In the genomic region with DNA sequence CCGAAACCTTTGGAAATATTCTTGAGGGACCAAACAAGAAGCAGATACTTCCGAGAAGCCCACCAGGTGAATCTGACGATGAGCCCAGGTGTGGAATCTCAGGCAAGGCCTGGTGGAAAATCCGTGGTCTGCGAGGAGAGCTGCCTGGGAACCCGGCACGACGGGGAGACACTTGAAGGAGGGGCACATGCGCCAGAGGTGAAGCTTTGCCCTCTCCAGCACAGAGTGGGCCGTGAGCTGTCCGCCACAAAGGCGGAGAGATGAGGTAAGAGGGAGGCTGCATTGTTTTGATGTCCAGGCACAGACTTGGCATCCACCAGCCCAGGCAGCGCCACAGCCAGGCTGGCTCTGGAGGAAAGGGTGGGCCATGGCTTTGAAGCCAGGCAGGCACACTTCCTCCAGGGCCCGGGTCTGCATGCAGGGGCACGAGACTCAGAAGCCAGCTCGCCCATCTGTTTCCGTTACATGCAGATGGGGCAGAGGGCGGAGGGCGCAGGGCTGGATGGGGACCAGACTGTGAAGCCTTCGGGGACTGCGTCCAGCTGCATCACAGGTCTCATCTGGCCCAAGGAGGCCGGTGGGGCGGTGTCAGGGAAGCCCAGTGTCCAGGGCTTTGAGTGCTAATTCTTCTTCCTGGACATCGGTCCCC, we compare ENCODE assay signal across 22 cellular contexts. TPM values are rescaled to one million over a fixed set of nuclear protein-coding genes. Genes with fewer than 3 reads are reported as not detected.
DNase-seq lines count a peak whose midpoint lies in the region; ATAC-seq, FAIRE-seq and TF ChIP-seq lines count a peak whose summit lies in the region.
"Had no signal": no experiment of that assay in that cellular context is flagged by ENCODE, and none has a peak within 500 bp of the region (broad histone marks: within the 10 kb centered on the region; RNA-seq: fewer than 3 reads in every experiment).

No MANE protein-coding gene starts in this region.

- peak overlapping the region; percentile 2 for H3K4me2 ChIP-seq in HepG2 (ENCODE audit: low read depth, low read length)
- H3K4me2 ChIP-seq: BLaER1 treated with 17β-estradiol and CSF1 and Interleukin-3, amounts not matched to agents 10 nM and 100 nM had no signal

- no TSS peak for BruUV-seq in HepG2 (replicated peaks; lab: Mats Ljungman, UMichigan)

- DNase-seq in Right ventricle myocardium inferior (ENCODE audit: missing footprints) (peak; percentile 59), right atrium auricular region (ENCODE audit: low spot score) (no peak), dermis blood vessel endothelial cell (peak; percentile 37), HepG2 (ENCODE audit: low spot score) (no peak), upper lobe of right lung (peak; percentile 53), NCI-H446 (lab: John Stamatoyannopoulos, UW) (no peak), left lung (no peak)
- DNase-seq: Caco-2; CD4-positive, alpha-beta memory T cell; DMS 273 treated with DMSO at 0.1 percent for 48 hours; DND-41; NCI-H1105; NCI-H146; NCI-H524 treated with DMSO at 0.1 percent for 48 hours; NCI-H82; OCI-M1 had no signal

- no peaks in the 10 kb centered on the region for H4K20me1 ChIP-seq in HepG2 (ENCODE audit: insufficient read depth, low read length)
- H4K20me1 ChIP-seq: BLaER1 treated with 17β-estradiol and CSF1 and Interleukin-3, amounts not matched to agents 10 nM and 100 nM had no signal

- WGBS in HepG2 (ENCODE audit: low lambda C conversion rate), result 51% methylated on average over 20 of the region's 24 CpGs

- no peaks in the 10 kb centered on the region for H3K79me2 ChIP-seq in HepG2 (ENCODE audit: insufficient read depth, low read length)

- no peak overlapping the region for H2AFZ ChIP-seq in HepG2 (ENCODE audit: low read length)

- no peak for TF ChIP-seq POLR2A in HepG2 (IDR thresholded peaks at IDR 0.05; ENCODE audit: insufficient read depth in 1 of 2, low read depth in 2 of 2, low read length in 2 of 2)

- TF ChIP-seq CTCF in right atrium auricular region (IDR thresholded peaks at IDR 0.05), result no peak
- no peak for TF ChIP-seq CTCF in HepG2 (CRISPR knock-in tag; IDR thresholded peaks at IDR 0.05)
- no peak for TF ChIP-seq CTCF in upper lobe of right lung (IDR thresholded peaks at IDR 0.05)
- TF ChIP-seq CTCF in left lung (IDR thresholded peaks at IDR 0.05), result no peak

- POLR2A ChIA-PET in HepG2 (lab: Yijun Ruan, JAX), result interaction anchor here (2.8 kb wide), 1 partner anchor 22 kb away, joined by 21 read pairs; no protein-coding TSS in a partner anchor

- TF ChIP-seq RAD21 in HepG2 (CRISPR knock-in tag; IDR thresholded peaks at IDR 0.05), result no peak

- intact Hi-C loops in Right ventricle myocardium inferior (cut with DNase I) (no loop called here), HepG2 (cut with micrococcal nuclease; ENCODE audit: unreplicated experiment) (no loop called here), upper lobe of right lung (cut with DNase I) (no loop called here), left lung (cut with DNase I) (no loop called here)

- no peak overlapping the region for H3K4me3 ChIP-seq in right atrium auricular region
- peak overlapping the region in 1 of 3 experiments; percentile 19; a peak in 1 of 6 replicates for H3K4me3 ChIP-seq in HepG2 (replicated peaks in 1 of 3; ENCODE audit: insufficient read depth in 1 of 3, low read depth in 2 of 3, low read length in 3 of 3)
- H3K4me3 ChIP-seq in upper lobe of right lung, result no peak overlapping the region
- H3K4me3 ChIP-seq in left lung, result no peak overlapping the region
- H3K4me3 ChIP-seq: BLaER1 treated with 17β-estradiol and CSF1 and Interleukin-3, amounts not matched to agents 10 nM and 100 nM had no signal

- H3K4me1 ChIP-seq in right atrium auricular region, result no peaks in the 10 kb centered on the region
- H3K4me1 ChIP-seq in HepG2 (ENCODE audit: insufficient read depth, low read length), result peaks cover 95% of the 10 kb centered on the region
- H3K4me1 ChIP-seq in upper lobe of right lung, result no peaks in the 10 kb centered on the region
- no peaks in the 10 kb centered on the region for H3K4me1 ChIP-seq in left lung

- TF ChIP-seq EP300 in HepG2 (IDR thresholded peaks at IDR 0.05; ENCODE audit: low read depth in 2 of 2, low read length in 2 of 2) (no peak), HepG2 (CRISPR knock-in tag; IDR thresholded peaks at IDR 0.05; ENCODE audit: borderline replicate concordance) (no peak)

- H3K36me3 ChIP-seq in right atrium auricular region (no peaks in the 10 kb centered on the region), HepG2 (replicated peaks in 1 of 2; ENCODE audit: control insufficient read depth in 1 of 2, insufficient read depth in 2 of 2, low read length in 2 of 2) (no peaks in the 10 kb centered on the region), upper lobe of right lung (no peaks in the 10 kb centered on the region), left lung (no peaks in the 10 kb centered on the region)
- H3K36me3 ChIP-seq: BLaER1 treated with 17β-estradiol and CSF1 and Interleukin-3, amounts not matched to agents 10 nM and 100 nM had no signal

- H3K27ac ChIP-seq in right atrium auricular region (no peak overlapping the region), HepG2 (ENCODE audit: extremely low read length, insufficient read depth, low read length) (no peak overlapping the region), upper lobe of right lung (no peak overlapping the region), left lung (no peak overlapping the region)
- H3K27ac ChIP-seq: BLaER1 treated with 17β-estradiol and CSF1 and Interleukin-3, amounts not matched to agents 10 nM and 100 nM had no signal

- ATAC-seq in Right ventricle myocardium inferior (no peak), HepG2 (no peak), upper lobe of right lung (peak; percentile 18), left lung (no peak)

- FAIRE-seq in HepG2 (lab: Jason Lieb, UNC), result no peak
- FAIRE-seq: GM12892, RCC 7860 had no signal

- in situ Hi-C loops in HepG2 (cut with HindIII; ENCODE audit: extremely low pct_ligation_motif_present, low pct_unique_long_range_greater_than_20kb), result no loop called here

- no peaks in the 10 kb centered on the region for H3K9me3 ChIP-seq in right atrium auricular region
- H3K9me3 ChIP-seq in HepG2 (ENCODE audit: low read length), result no peaks in the 10 kb centered on the region
- no peaks in the 10 kb centered on the region for H3K9me3 ChIP-seq in upper lobe of right lung
- no peaks in the 10 kb centered on the region for H3K9me3 ChIP-seq in left lung
- H3K9me3 ChIP-seq: BLaER1 treated with 17β-estradiol and CSF1 and Interleukin-3, amounts not matched to agents 10 nM and 100 nM; Caco-2 had no signal

- H3K27me3 ChIP-seq in right atrium auricular region (no peaks in the 10 kb centered on the region), HepG2 (ENCODE audit: control insufficient read depth in 1 of 2, insufficient read depth in 2 of 2, low read length in 2 of 2) (no peaks in the 10 kb centered on the region), upper lobe of right lung (no peaks in the 10 kb centered on the region), left lung (no peaks in the 10 kb centered on the region)
- H3K27me3 ChIP-seq: BLaER1 treated with 17β-estradiol and CSF1 and Interleukin-3, amounts not matched to agents 10 nM and 100 nM had no signal

- CTCF ChIA-PET in HepG2 (lab: Yijun Ruan, JAX; ENCODE audit: low intra/inter-chr PET ratio, low total read pairs), result no interaction called here

- H3K9ac ChIP-seq in HepG2 (ENCODE audit: insufficient read depth, low read depth, low read length), result no peak overlapping the region
- H3K9ac ChIP-seq: BLaER1 treated with 17β-estradiol and CSF1 and Interleukin-3, amounts not matched to agents 10 nM and 100 nM had no signal

TF ChIP-seq in HepG2, 621 proteins besides CTCF, POLR2A, EP300 and RAD21 (continues in another document):
- TF ChIP-seq ZBTB33 (CRISPR knock-in tag; IDR thresholded peaks at IDR 0.05), result peak; percentile 89
- no peak for TF ChIP-seq REXO4 (CRISPR knock-in tag; IDR thresholded peaks at IDR 0.05; ENCODE audit: borderline replicate concordance)

RNA-seq across cellular contexts. Expression of gene CALML3, which starts 45.4 kb away (rescaled TPM):
- total RNA-seq in Right ventricle myocardium inferior, result not detected
- not detected for total RNA-seq in right atrium auricular region
- not detected in 2 replicates for total RNA-seq in dermis blood vessel endothelial cell
- not detected in 2 replicates for total RNA-seq in HepG2 (2016; rRNA removed; fragmentation: Illumina TruSeq; extraction: Trizol)
- total RNA-seq in HepG2 (2016; cell fraction: cytosol; rRNA removed; fragmentation: Illumina TruSeq; extraction: Trizol; ENCODE audit: low read depth), result not detected in 2 replicates
- not detected in 2 replicates for total RNA-seq in HepG2 (2016; cell fraction: insoluble cytoplasmic fraction; rRNA removed; fragmentation: Illumina TruSeq; extraction: Trizol)
- total RNA-seq in HepG2 (2016; cell fraction: membrane; rRNA removed; fragmentation: Illumina TruSeq; extraction: Trizol), result not detected in 2 replicates
- not detected in 2 replicates for total RNA-seq in HepG2 (2016; cell fraction: nucleus; rRNA removed; fragmentation: Illumina TruSeq; extraction: Trizol)
- polyA plus RNA-seq in HepG2 (2011; rRNA removed), result not detected in 2 replicates
- not detected in 2 replicates for polyA plus RNA-seq in HepG2 (2011; cell fraction: cytosol; rRNA removed)
- polyA plus RNA-seq in HepG2 (2011; cell fraction: nucleus; rRNA removed), result not detected in 2 replicates
- polyA plus RNA-seq in HepG2 (2012), result not detected in 2 replicates
- polyA plus RNA-seq in HepG2 (2016; cell fraction: cytosol; fragmentation: Illumina TruSeq; extraction: Trizol; ENCODE audit: low read depth), result not detected in 2 replicates
- not detected in 2 replicates for polyA plus RNA-seq in HepG2 (2016; cell fraction: insoluble cytoplasmic fraction; fragmentation: Illumina TruSeq; extraction: Trizol; ENCODE audit: low read depth)
- not detected in 2 replicates for polyA plus RNA-seq in HepG2 (2016; cell fraction: membrane; fragmentation: Illumina TruSeq; extraction: Trizol; ENCODE audit: low read depth)
- polyA plus RNA-seq in HepG2 (2016; cell fraction: nucleus; fragmentation: Illumina TruSeq; extraction: Trizol; ENCODE audit: insufficient read depth, low read depth), result not detected in 2 replicates
- not detected in 2 replicates for polyA minus RNA-seq in HepG2 (2011; rRNA and poly(A)+ RNA removed; ENCODE audit: low replicate concordance)
- not detected in 2 replicates for polyA minus RNA-seq in HepG2 (2011; cell fraction: cytosol; rRNA and poly(A)+ RNA removed)
- polyA minus RNA-seq in HepG2 (2011; cell fraction: nucleus; rRNA and poly(A)+ RNA removed), result not detected in 2 replicates
- total RNA-seq in upper lobe of right lung, result not detected
- total RNA-seq in left lung, result not detected
- total RNA-seq: CD4-positive, alpha-beta memory T cell; H4; SK-MEL-5 had no signal
- polyA plus RNA-seq: CD4-positive, alpha-beta memory T cell; IgD-negative memory B cell had no signal

Comparison
In these comparisons a context has a peak if more than half of its experiments do, and no peak if none do; other contexts are left out.
1. DNase-seq: peak in Right ventricle myocardium inferior (single experiment), dermis blood vessel endothelial cell (single experiment) and upper lobe of right lung (single experiment); none in right atrium auricular region (single experiment), HepG2 (single experiment), NCI-H446 (0 of 2) and left lung (0 of 2).